ENCODE assay signal across 8 cellular contexts in the genomic region with DNA sequence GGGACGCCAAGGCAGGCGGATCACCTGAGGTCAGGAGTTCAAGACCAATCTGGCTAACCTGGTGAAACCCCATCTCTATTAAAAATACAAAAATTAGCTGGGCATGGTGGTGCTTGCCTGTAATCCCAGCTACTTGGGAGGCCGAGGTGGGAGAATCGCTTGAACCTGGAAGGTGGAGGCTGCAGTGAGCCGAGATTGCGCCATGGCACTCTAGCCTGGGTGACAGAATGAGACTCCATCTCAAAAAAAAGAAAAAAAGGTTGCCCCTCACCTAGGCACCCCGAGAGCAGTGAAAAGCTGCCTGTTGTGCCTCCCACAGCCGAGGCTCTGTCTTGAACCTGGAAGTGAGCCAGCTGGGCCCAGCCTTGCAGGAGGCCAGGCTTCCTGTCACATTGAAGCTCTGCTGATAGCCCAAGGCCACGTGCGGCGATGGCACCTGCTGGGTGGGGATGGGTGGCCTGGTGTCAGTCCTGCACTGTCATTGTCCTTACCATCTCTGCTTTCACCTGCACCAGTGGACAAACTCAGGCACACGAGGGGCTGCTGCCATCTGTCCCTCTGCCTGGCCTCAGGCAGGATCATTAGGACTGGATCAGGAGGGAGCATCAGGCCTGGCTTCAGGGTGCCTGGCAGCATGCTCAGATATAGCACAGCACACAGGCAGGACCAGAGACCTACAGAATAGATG. TPM values are rescaled to one million over a fixed set of nuclear protein-coding genes. Genes with fewer than 3 reads are reported as not detected.
DNase-seq lines count a peak whose midpoint lies in the region; ATAC-seq, FAIRE-seq and TF ChIP-seq lines count a peak whose summit lies in the region.

No MANE protein-coding gene starts in this region.

- no peak overlapping the region for H3K4me3 Mint-ChIP-seq in activated CD4-positive, alpha-beta memory T cell treated with anti-CD3 and anti-CD28 coated beads, Interleukin-2, amount 10 ng/mL, durations not matched to agents 7 days and 5 days

- TF ChIP-seq CTCF in kidney (IDR thresholded peaks at IDR 0.05; ENCODE audit: borderline replicate concordance, extremely low read depth, insufficient read depth): no peak
- no peak for TF ChIP-seq CTCF in upper lobe of left lung (IDR thresholded peaks at IDR 0.05)

- no peak for TF ChIP-seq EP300 in upper lobe of left lung (IDR thresholded peaks at IDR 0.05)

- H3K27ac ChIP-seq in kidney (ENCODE audit: low read depth in 2 of 2, low read length in 2 of 2) (peak overlapping the region; percentile 1 to 86), upper lobe of left lung (peak overlapping the region; percentile 69 to 94 (median 83))

- H3K36me3 Mint-ChIP-seq in activated CD4-positive, alpha-beta memory T cell treated with anti-CD3 and anti-CD28 coated beads, Interleukin-2, amount 10 ng/mL, durations not matched to agents 7 days and 5 days (ENCODE audit: low read depth): peaks cover 5% of the 10 kb centered on the region

- CTCF ChIA-PET in activated CD4-positive, alpha-beta memory T cell treated with anti-CD3 and anti-CD28 coated beads, Interleukin-2, amount 10 ng/mL, durations not matched to agents 7 days and 5 days (lab: Charles Lee): interaction anchor here (1.0 to 1.3 kb wide), 3 partner anchors 15 to 421 kb away, joined by 3 read pairs; no protein-coding TSS in a partner anchor

- peak overlapping the region; percentile 84 for H3K27ac Mint-ChIP-seq in activated CD4-positive, alpha-beta memory T cell treated with anti-CD3 and anti-CD28 coated beads, Interleukin-2, amount 10 ng/mL, durations not matched to agents 7 days and 5 days

- POLR2A ChIA-PET in activated CD4-positive, alpha-beta memory T cell treated with anti-CD3 and anti-CD28 coated beads, Interleukin-2, amount 10 ng/mL, durations not matched to agents 7 days and 5 days (lab: Charles Lee): interaction anchor here (0.8 to 14.4 kb wide), 5 partner anchors 15 to 69 kb away, joined by 4 to 448 read pairs (median 32); a partner anchor contains a TSS

- H3K4me3 ChIP-seq in kidney (ENCODE audit: low read length in 2 of 2) (no peak overlapping the region), upper lobe of left lung (no peak overlapping the region)

- no peaks in the 10 kb centered on the region for H3K27me3 Mint-ChIP-seq in activated CD4-positive, alpha-beta memory T cell treated with anti-CD3 and anti-CD28 coated beads, Interleukin-2, amount 10 ng/mL, durations not matched to agents 7 days and 5 days

- peak; percentile 68 for DNase-seq in stimulated activated CD4-positive, alpha-beta T cell treated with anti-CD3 and anti-CD28 coated beads, Interleukin-15, amount 100 ng/mL, for 24 hours
- DNase-seq in stimulated activated CD4-positive, alpha-beta T cell treated with anti-CD3 and anti-CD28 coated beads, Interleukin-2, amount 100 ng/mL, for 48 hours: no peak
- DNase-seq in activated CD4-positive, alpha-beta memory T cell treated with anti-CD3 and anti-CD28 coated beads, Interleukin-2, amount 10 ng/mL, durations not matched to agents 7 days and 5 days: peak; percentile 53
- peak; percentile 90 for DNase-seq in kidney
- peak; percentile 61 to 77 for DNase-seq in upper lobe of left lung
- no peak for DNase-seq in ecto neural progenitor cell (ENCODE audit: low spot score)
- no peak for DNase-seq in mesenteric fat pad (ENCODE audit: low spot score)

- H3K9me3 Mint-ChIP-seq in activated CD4-positive, alpha-beta memory T cell treated with anti-CD3 and anti-CD28 coated beads, Interleukin-2, amount 10 ng/mL, durations not matched to agents 7 days and 5 days: no peaks in the 10 kb centered on the region

- no peak for TF ChIP-seq POLR2A in upper lobe of left lung (IDR thresholded peaks at IDR 0.05)

- H3K9ac ChIP-seq in kidney (ENCODE audit: low read length in 2 of 2): no peak overlapping the region

- H3K9me3 ChIP-seq in kidney (ENCODE audit: control insufficient read depth in 1 of 2, low read length in 2 of 2) (no peaks in the 10 kb centered on the region), upper lobe of left lung (no peaks in the 10 kb centered on the region)

- H3K36me3 ChIP-seq in kidney (ENCODE audit: control insufficient read depth in 1 of 2, insufficient read depth in 2 of 2, low read length in 2 of 2): no peaks in the 10 kb centered on the region
- H3K36me3 ChIP-seq in upper lobe of left lung: no peaks in the 10 kb centered on the region

- H3K4me1 Mint-ChIP-seq in activated CD4-positive, alpha-beta memory T cell treated with anti-CD3 and anti-CD28 coated beads, Interleukin-2, amount 10 ng/mL, durations not matched to agents 7 days and 5 days: peaks cover 58% of the 10 kb centered on the region

- ATAC-seq in upper lobe of left lung (ENCODE audit: low FRiP score in 2 of 2) (no peak), GM21825 (IDR thresholded peaks at IDR 0.05; ENCODE audit: unreplicated experiment) (no peak)

- peaks cover 37% of the 10 kb centered on the region in 2 donors for H3K4me1 ChIP-seq in kidney (ENCODE audit: control insufficient read depth in 1 of 2, insufficient read depth in 1 of 2, low read depth in 1 of 2, low read length in 2 of 2)
- peaks cover 67 to 76% (median 72%) of the 10 kb centered on the region in 4 donors for H3K4me1 ChIP-seq in upper lobe of left lung

- intact Hi-C loops in kidney (cut with DNase I): no loop called here

- 65 to 75% methylated on average over 9 to 12 of the region's 12 CpGs for WGBS in upper lobe of left lung, 2 donors

- no peak for FAIRE-seq in kidney (lab: Jason Lieb, UNC)

- H3K27me3 ChIP-seq in upper lobe of left lung: no peaks in the 10 kb centered on the region

RNA-seq across cellular contexts. Expression of a gene that starts 37.8 kb away (rescaled TPM):
- 10 to 100 TPM; 23.8 to 26.7 TPM for total RNA-seq in activated CD4-positive, alpha-beta memory T cell treated with anti-CD3 and anti-CD28 coated beads, Interleukin-2, amount 10 ng/mL, durations not matched to agents 7 days and 5 days
- total RNA-seq in kidney: 37.7 TPM
- polyA plus RNA-seq in kidney (ENCODE audit: insufficient read depth, low read depth, low replicate concordance): 32.0 TPM
- 10 to 100 TPM; 24.4 to 81.7 (median 49.2) TPM for total RNA-seq in upper lobe of left lung
- total RNA-seq in mesenteric fat pad: 37.7 TPM

RNA-seq across cellular contexts. Expression of a gene that starts 43.2 kb away (rescaled TPM):
- 100 to 1,000 TPM; 475 to 481 TPM for total RNA-seq in activated CD4-positive, alpha-beta memory T cell treated with anti-CD3 and anti-CD28 coated beads, Interleukin-2, amount 10 ng/mL, durations not matched to agents 7 days and 5 days
- 292 TPM for total RNA-seq in kidney
- 96.9 TPM for polyA plus RNA-seq in kidney (ENCODE audit: insufficient read depth, low read depth, low replicate concordance)
- 100 to 1,000 TPM in 5 of 6 donors, 10 to 100 TPM in 1; 81.0 to 218 (median 151) TPM for total RNA-seq in upper lobe of left lung
- 236 TPM for total RNA-seq in mesenteric fat pad

Comparison
In these comparisons a context has a peak if more than half of its experiments do, and no peak if none do; other contexts are left out.
1. DNase-seq: peak in stimulated activated CD4-positive, alpha-beta T cell treated with anti-CD3 and anti-CD28 coated beads, Interleukin-15, amount 100 ng/mL, for 24 hours (single experiment), activated CD4-positive, alpha-beta memory T cell treated with anti-CD3 and anti-CD28 coated beads, Interleukin-2, amount 10 ng/mL, durations not matched to agents 7 days and 5 days (single experiment), kidney (single experiment) and upper lobe of left lung (2 of 2); none in stimulated activated CD4-positive, alpha-beta T cell treated with anti-CD3 and anti-CD28 coated beads, Interleukin-2, amount 100 ng/mL, for 48 hours (0 of 2), ecto neural progenitor cell (single experiment) and mesenteric fat pad (single experiment).